Comparison of ENCODE assay signal across 30 cellular contexts in genomic region chr6:29796026-29796425, GRCh38. TPM values are rescaled to one million over a fixed set of nuclear protein-coding genes. Genes with fewer than 3 reads are reported as not detected.
"Had no signal": no experiment of that assay in that cellular context is flagged by ENCODE, and none has a peak within 500 bp of the region (broad histone marks: within the 10 kb centered on the region; RNA-seq: fewer than 3 reads in every experiment).

No MANE protein-coding gene starts in this region.

- ATAC-seq: naive thymus-derived CD8-positive, alpha-beta T cell; pancreas; psoas muscle; right lobe of liver; stimulated activated memory B cell treated with anti-CD40 and anti-IgM and Interleukin-4, amounts not matched to agents 10 μg/mL and 1 μg/mL and 100 μg/mL, for 72 hours; stimulated activated naive CD8-positive, alpha-beta T cell treated with anti-CD3 and anti-CD28 coated beads, Interleukin-15, amount 100 ng/mL, for 72 hours had no signal

- H3K27ac Mint-ChIP-seq: immature natural killer cell; naive thymus-derived CD8-positive, alpha-beta T cell; nephron; stimulated activated memory B cell treated with anti-CD40 and anti-IgM and Interleukin-4, amounts not matched to agents 10 μg/mL and 1 μg/mL and 100 μg/mL, for 72 hours; type B pancreatic cell had no signal

- H3K4me1 ChIP-seq: right lobe of liver had no signal

- H3K9me3 Mint-ChIP-seq: immature natural killer cell; naive thymus-derived CD8-positive, alpha-beta T cell; neural crest cell; stimulated activated memory B cell treated with anti-CD40 and anti-IgM and Interleukin-4, amounts not matched to agents 10 μg/mL and 1 μg/mL and 100 μg/mL, for 72 hours; stimulated activated naive CD8-positive, alpha-beta T cell treated with anti-CD3 and anti-CD28 coated beads, Interleukin-15, amount 100 ng/mL, for 72 hours; type B pancreatic cell had no signal

- H3K4me3 ChIP-seq: left ventricle myocardium inferior, lung, pancreas, psoas muscle, right atrium auricular region, right lobe of liver, smooth muscle cell, tibial nerve, vagina had no signal

- FAIRE-seq: islet of Langerhans, pancreas had no signal

- H3K4me2 ChIP-seq: smooth muscle cell had no signal

- H3K4me3 Mint-ChIP-seq: immature natural killer cell; naive thymus-derived CD8-positive, alpha-beta T cell; nephron; neural crest cell; stimulated activated memory B cell treated with anti-CD40 and anti-IgM and Interleukin-4, amounts not matched to agents 10 μg/mL and 1 μg/mL and 100 μg/mL, for 72 hours; stimulated activated naive CD8-positive, alpha-beta T cell treated with anti-CD3 and anti-CD28 coated beads, Interleukin-15, amount 100 ng/mL, for 72 hours; type B pancreatic cell had no signal

- H3K36me3 ChIP-seq: left ventricle myocardium inferior, pancreas, right atrium auricular region, right lobe of liver, tibial nerve, vagina had no signal

- H3K9me3 ChIP-seq: left ventricle myocardium inferior, pancreas, psoas muscle, right atrium auricular region, right lobe of liver, tibial nerve, vagina had no signal

- H3K27me3 ChIP-seq: pancreas, right atrium auricular region, right lobe of liver, vagina had no signal

- DNase-seq: hippocampal formation; immature natural killer cell; left ventricle myocardium inferior; mesenchymal stem cell; naive thymus-derived CD8-positive, alpha-beta T cell; nucleus accumbens; pancreas; psoas muscle; right lobe of liver; stimulated activated CD4-positive, alpha-beta T cell treated with anti-CD3 and anti-CD28 coated beads, Interleukin-1b, Interleukin-23, amount 100 ng/mL, for 48 hours; stimulated activated CD4-positive, alpha-beta T cell treated with anti-CD3 and anti-CD28 coated beads, Interleukin-2, amount 100 ng/mL, for 48 hours; stimulated activated CD4-positive, alpha-beta T cell treated with anti-CD3 and anti-CD28 coated beads, Interleukin-4, amount 100 ng/mL, for 4 hours; stimulated activated CD8-positive, alpha-beta memory T cell treated with anti-CD3 and anti-CD28 coated beads, Interleukin-4, amount 100 ng/mL, for 48 hours; stimulated activated naive CD4-positive, alpha-beta T cell treated with Interleukin-2 at 50 U/mL for 16 hours; stimulated activated naive CD8-positive, alpha-beta T cell treated with anti-CD3 and anti-CD28 coated beads, Interleukin-15, amount 100 ng/mL, for 72 hours; substantia nigra had no signal

- H3K4me1 Mint-ChIP-seq: nephron, neural crest cell had no signal

- H3K27ac ChIP-seq: left ventricle myocardium inferior, pancreas, psoas muscle, right atrium auricular region, right lobe of liver, tibial nerve, vagina had no signal

- H3K36me3 Mint-ChIP-seq: immature natural killer cell; naive thymus-derived CD8-positive, alpha-beta T cell; stimulated activated memory B cell treated with anti-CD40 and anti-IgM and Interleukin-4, amounts not matched to agents 10 μg/mL and 1 μg/mL and 100 μg/mL, for 72 hours; type B pancreatic cell had no signal

RNA-seq across cellular contexts. Expression of gene HLA-G, which starts 31.6 kb away (rescaled TPM):
- total RNA-seq: left ventricle myocardium inferior, neural crest cell, osteoblast, right atrium auricular region, skeletal muscle tissue, temporal lobe, tibial nerve, ureter, vagina had no signal
- polyA plus RNA-seq: psoas muscle had no signal
